30 cellular contexts compared by ENCODE assay signal in genomic region chr5:9624196-9624947, GRCh38. TPM values are rescaled to one million over a fixed set of nuclear protein-coding genes. Genes with fewer than 3 reads are reported as not detected.
DNase-seq lines count a peak whose midpoint lies in the region; ATAC-seq, FAIRE-seq and TF ChIP-seq lines count a peak whose summit lies in the region.
"Had no signal": no experiment of that assay in that cellular context is flagged by ENCODE, and none has a peak within 500 bp of the region (broad histone marks: within the 10 kb centered on the region; RNA-seq: fewer than 3 reads in every experiment).

No MANE protein-coding gene starts in this region.

- SMC1A ChIA-PET in GM12878 (lab: Charles Lee; ENCODE audit: uncharacterized antibody, unreplicated experiment), result interaction anchor here (0.7 to 1.2 kb wide), 2 partner anchors 35 to 224 kb away, joined by 3 read pairs; no protein-coding TSS in a partner anchor

- 52% methylated on average over 5 of the region's 5 CpGs for WGBS in GM12878 (ENCODE audit: insufficient coverage, insufficient replicate concordance, low lambda C conversion rate, missing lambda C conversion rate)

- no peak for TF ChIP-seq RAD21 in GM12878 (IDR thresholded peaks at IDR 0.05; ENCODE audit: insufficient read depth, low read depth, low read length)

- H2AFZ ChIP-seq in GM12878 (ENCODE audit: control insufficient read depth, low read depth, low read length) (no peak overlapping the region), Karpas-422 (ENCODE audit: low read length) (no peak overlapping the region)

- TF ChIP-seq POLR2A in GM12878 (IDR thresholded peaks at IDR 0.05; ENCODE audit: low read depth, low read length), result no peak

- intact Hi-C loops in GM12878 (cut with micrococcal nuclease; ENCODE audit: unreplicated experiment), result no loop called here

- CTCF ChIA-PET in GM12878 (lab: Yijun Ruan, JAX), result no interaction called here

- H3K4me2 ChIP-seq in GM12878 (ENCODE audit: control insufficient read depth, insufficient read depth) (no peak overlapping the region), Karpas-422 (ENCODE audit: low read depth, low read length, poor library complexity, severe bottlenecking) (no peak overlapping the region)

- no peak for TF ChIP-seq CTCF in GM12878 (IDR thresholded peaks at IDR 0.05 in 2 of 3, conservative IDR thresholded peaks at IDR 0.05 in 1 of 3; ENCODE audit: control insufficient read depth in 2 of 3, extremely low read depth in 1 of 3, insufficient read depth in 1 of 3, low read depth in 3 of 3, low read length in 3 of 3)

- DNase-seq in Caki2 (ENCODE audit: low read depth) (peak; percentile 27), HT1080 (ENCODE audit: low read depth) (peak; percentile 17), GM12878 (ENCODE audit: low read depth, low spot score) (no peak), myocyte (ENCODE audit: low read depth) (peak; percentile 12), Karpas-422 (no peak), NCI-H69 (lab: John Stamatoyannopoulos, UW) (no peak)
- DNase-seq in activated effector memory CD4-positive, alpha-beta T cell treated with anti-CD3 and anti-CD28 coated beads, Interleukin-2, amount 50 U/mL, for 16 hours, result no peak
- DNase-seq: activated CD8-positive, alpha-beta T cell treated with anti-CD3 and anti-CD28 coated beads, Interleukin-2, amount 10 ng/mL, durations not matched to agents 7 days and 5 days; activated gamma-delta T cell; C1 segment of cervical spinal cord; Calu3; DND-41; endodermal cell; HCEC 1CT; NCI-H2081 treated with DMSO at 0.1 percent for 48 hours; pancreas; Peyer's patch; stimulated activated CD4-positive, alpha-beta T cell treated with anti-CD3 and anti-CD28 coated beads, Interleukin-12 subunit alpha, Interleukin-12 subunit beta, amount 100 ng/mL, for 4 hours; stimulated activated CD4-positive, alpha-beta T cell treated with anti-CD3 and anti-CD28 coated beads, Interleukin-4, amount 100 ng/mL, for 24 hours; stimulated activated naive B cell treated with anti-CD40 and anti-IgM and Interleukin-4, amounts not matched to agents 10 μg/mL and 1 μg/mL and 100 μg/mL, for 72 hours had no signal

- H3K9me2 ChIP-seq in Karpas-422 (replicated peaks; ENCODE audit: insufficient read depth, low read length), result no peaks in the 10 kb centered on the region

- H3K9ac ChIP-seq in GM12878 (ENCODE audit: control insufficient read depth, insufficient read depth, low read length) (no peak overlapping the region), Karpas-422 (ENCODE audit: low read length) (no peak overlapping the region)

- no peaks in the 10 kb centered on the region for H4K20me1 ChIP-seq in GM12878 (ENCODE audit: control insufficient read depth, insufficient read depth)
- H4K20me1 ChIP-seq in Karpas-422 (ENCODE audit: insufficient read depth, low read depth, low read length), result no peaks in the 10 kb centered on the region

- H3K4me1 ChIP-seq in GM12878 (ENCODE audit: control insufficient read depth, insufficient read depth, low read length) (no peaks in the 10 kb centered on the region), Karpas-422 (ENCODE audit: low read length) (no peaks in the 10 kb centered on the region)
- H3K4me1 ChIP-seq: breast epithelium, pancreas, Peyer's patch had no signal

- no peak for TF ChIP-seq EP300 in GM12878 (IDR thresholded peaks at IDR 0.05; ENCODE audit: borderline replicate concordance in 1 of 2, control insufficient read depth in 1 of 2, low read depth in 2 of 2, low read length in 2 of 2)

- no peaks in the 10 kb centered on the region for H3K9me3 ChIP-seq in GM12878 (replicated peaks; ENCODE audit: control insufficient read depth, insufficient read depth, low read length)
- 0 out of 2 replicates have a peak, but pooled peaks cover 3% of the 10 kb centered on the region for H3K9me3 ChIP-seq in Karpas-422 (ENCODE audit: low read length)
- H3K9me3 ChIP-seq: breast epithelium, esophagus muscularis mucosa, pancreas, Peyer's patch, right atrium auricular region, SJSA1 had no signal

- ATAC-seq in GM12878, result no peak
- ATAC-seq in HG02973 (IDR thresholded peaks at IDR 0.05; ENCODE audit: unreplicated experiment), result no peak
- ATAC-seq: activated CD8-positive, alpha-beta T cell treated with anti-CD3 and anti-CD28 coated beads, Interleukin-2, amount 10 ng/mL, durations not matched to agents 7 days and 5 days; natural killer cell treated with Interleukin-12 subunit alpha and Interleukin-12 subunit beta and Interleukin-15 and Interleukin-18, amount 100 ng/mL, for 72 hours; stimulated activated naive B cell treated with anti-CD40 and anti-IgM and Interleukin-4, amounts not matched to agents 10 μg/mL and 1 μg/mL and 100 μg/mL, for 72 hours had no signal

- no peaks in the 10 kb centered on the region for H3K36me3 ChIP-seq in GM12878 (ENCODE audit: control insufficient read depth in 2 of 2, insufficient read depth in 2 of 2, low read length in 1 of 2)
- H3K36me3 ChIP-seq in Karpas-422 (ENCODE audit: insufficient read depth, low read length), result no peaks in the 10 kb centered on the region
- H3K36me3 ChIP-seq: breast epithelium, esophagus muscularis mucosa, pancreas, Peyer's patch, right atrium auricular region, SJSA1 had no signal

- peak overlapping the region; percentile 33; the same call in 1 of the 2 replicates for H3K27ac ChIP-seq in GM12878 (ENCODE audit: control insufficient read depth, insufficient read depth)
- no peak overlapping the region for H3K27ac ChIP-seq in Karpas-422 (ENCODE audit: low read length)
- H3K27ac ChIP-seq: breast epithelium, esophagus muscularis mucosa, pancreas, Peyer's patch, right atrium auricular region had no signal

- no peak for FAIRE-seq in GM12878 (lab: Jason Lieb, UNC)
- FAIRE-seq: GM19239, pancreas had no signal

- H3K4me3 ChIP-seq in GM12878 (no peak overlapping the region), Karpas-422 (ENCODE audit: low read length) (no peak overlapping the region)
- H3K4me3 ChIP-seq: breast epithelium, esophagus muscularis mucosa, pancreas, Peyer's patch, right atrium auricular region, SJSA1 had no signal

- no TSS peak for BruUV-seq in GM12878 (replicated peaks; lab: Mats Ljungman, UMichigan)

- RAD21 ChIA-PET in GM12878 (lab: Charles Lee; ENCODE audit: unreplicated experiment), result no interaction called here

- no peaks in the 10 kb centered on the region for H3K79me2 ChIP-seq in GM12878 (ENCODE audit: control insufficient read depth, insufficient read depth, low read length)
- no peaks in the 10 kb centered on the region for H3K79me2 ChIP-seq in Karpas-422 (ENCODE audit: low read length)

- in situ Hi-C loops in Caki2 (cut with HindIII; ENCODE audit: low pct_unique_long_range_greater_than_20kb, low sequenced_read_pairs), result no loop called here
- in situ Hi-C loops in GM12878 (cut with MboI), result no loop called here

- POLR2A ChIA-PET in GM12878 (lab: Charles Lee), result no interaction called here

- H3K27me3 ChIP-seq in GM12878 (replicated peaks in 1 of 2; ENCODE audit: control insufficient read depth in 2 of 2, insufficient read depth in 2 of 2, low read length in 1 of 2) (no peaks in the 10 kb centered on the region), Karpas-422 (ENCODE audit: low read length) (no peaks in the 10 kb centered on the region)
- H3K27me3 ChIP-seq: breast epithelium, esophagus muscularis mucosa, pancreas, Peyer's patch, right atrium auricular region, SJSA1 had no signal

TF ChIP-seq in GM12878, 131 proteins besides CTCF, POLR2A, EP300 and RAD21 (continues in another document):
- no peak for TF ChIP-seq ATF7 (IDR thresholded peaks at IDR 0.05; ENCODE audit: low read depth)
- no peak for TF ChIP-seq GATAD2B (conservative IDR thresholded peaks at IDR 0.05; ENCODE audit: low read depth)
- no peak for TF ChIP-seq SREBF2 (IDR thresholded peaks at IDR 0.05; ENCODE audit: low read length)
- TF ChIP-seq CHD1 (IDR thresholded peaks at IDR 0.05; ENCODE audit: low read depth, low read length), result no peak
- no peak for TF ChIP-seq SIN3A (IDR thresholded peaks at IDR 0.05; ENCODE audit: low read depth, low read length)
- TF ChIP-seq ZNF274 (IDR thresholded peaks at IDR 0.05; ENCODE audit: insufficient read depth, insufficient read length), result no peak
- no peak for TF ChIP-seq RCOR1 (conservative IDR thresholded peaks at IDR 0.05; ENCODE audit: low read depth, low read length)
- TF ChIP-seq FOXM1 (IDR thresholded peaks at IDR 0.05; ENCODE audit: low read depth, low read length), result no peak
- TF ChIP-seq PBX3 (IDR thresholded peaks at IDR 0.05; ENCODE audit: insufficient replicate concordance, low read depth, low read length), result no peak

RNA-seq across cellular contexts. Expression of gene TAS2R1, which starts 5.8 kb away (rescaled TPM):
- total RNA-seq in Caki2 (2014; rRNA removed; shearing (Covaris generic); ENCODE audit: low replicate concordance), result not detected in 2 replicates
- total RNA-seq in HT1080 (2014; rRNA removed; shearing (Covaris generic)), result not detected in 2 replicates
- not detected in 2 replicates for polyA plus RNA-seq in HT1080 (2015; cell fraction: cytosol; rRNA removed)
- not detected in 2 replicates for polyA plus RNA-seq in HT1080 (2015; cell fraction: nucleus; rRNA removed)
- total RNA-seq in GM12878 (2013; cell fraction: nucleolus; rRNA removed), result 0.37 TPM in 1 of 2 replicates, not detected in the other
- not detected in 2 replicates for total RNA-seq in GM12878 (2014; rRNA removed)
- not detected in 2 replicates for total RNA-seq in GM12878 (2014; rRNA removed; fragmentation: Illumina TruSeq; extraction: Trizol)
- total RNA-seq in GM12878 (2021), result not detected in 2 replicates
- not detected for polyA plus RNA-seq in GM12878 (2011; ENCODE audit: low read depth)
- polyA plus RNA-seq in GM12878 (2011; rRNA removed), result not detected in 2 replicates
- polyA plus RNA-seq in GM12878 (2011; cell fraction: cytosol; rRNA removed), result not detected in 2 replicates
- polyA plus RNA-seq in GM12878 (2011; cell fraction: nucleus; rRNA removed), result not detected in 2 replicates
- not detected in 2 replicates for polyA plus RNA-seq in GM12878 (2012)
- not detected in 2 replicates for polyA plus RNA-seq in GM12878 (2014; fragmentation: Illumina TruSeq; extraction: Trizol)
- polyA plus RNA-seq in GM12878 (2014; fragmentation: Nextera tagmentation; extraction: Ambion mirVana), result not detected
- polyA plus RNA-seq in GM12878 (2014; rRNA removed), result not detected in 2 replicates
- polyA plus RNA-seq in GM12878 (2016; fragmentation: Nextera tagmentation; extraction: Ambion mirVana), result not detected
- polyA minus RNA-seq in GM12878 (2011; rRNA and poly(A)+ RNA removed), result not detected in 2 replicates
- not detected in 2 replicates for polyA minus RNA-seq in GM12878 (2011; cell fraction: cytosol; rRNA and poly(A)+ RNA removed)
- not detected in 2 replicates for polyA minus RNA-seq in GM12878 (2011; cell fraction: nucleus; rRNA and poly(A)+ RNA removed)
- total RNA-seq in myocyte, result not detected in 2 replicates
- not detected for polyA plus RNA-seq in myocyte (2012)
- total RNA-seq in Karpas-422 (2014; rRNA removed; shearing (Covaris generic); ENCODE audit: low replicate concordance), result not detected in 2 replicates
- total RNA-seq: activated CD8-positive, alpha-beta T cell treated with anti-CD3 and anti-CD28 coated beads, Interleukin-2, amount 10 ng/mL, durations not matched to agents 7 days and 5 days; breast epithelium; Calu3; esophagus muscularis mucosa; natural killer cell treated with Interleukin-12 subunit alpha and Interleukin-12 subunit beta and Interleukin-15 and Interleukin-18, amount 100 ng/mL, for 72 hours; NCI-H460; pancreas; Peyer's patch; right atrium auricular region; SJSA1; temporal lobe had no signal
- polyA plus RNA-seq: IgD-negative memory B cell, pancreas had no signal

Comparison
In these comparisons a context has a peak if more than half of its experiments do, and no peak if none do; other contexts are left out.
1. DNase-seq: peak in Caki2 (single experiment), HT1080 (single experiment) and myocyte (single experiment); none in GM12878 (single experiment), activated effector memory CD4-positive, alpha-beta T cell treated with anti-CD3 and anti-CD28 coated beads, Interleukin-2, amount 50 U/mL, for 16 hours (single experiment), Karpas-422 (single experiment) and NCI-H69 (single experiment).